1 cellular context compared by ENCODE assay signal in genomic region chr17:17766351-17767095, GRCh38.
TF ChIP-seq lines count a peak whose summit lies in the region.

No MANE protein-coding gene starts in this region.

TF ChIP-seq in GM12878, 131 proteins besides CTCF, POLR2A, EP300 and RAD21 (continued from another document):
- TF ChIP-seq RAD51 (IDR thresholded peaks at IDR 0.05) (no peak), EED (IDR thresholded peaks at IDR 0.05; ENCODE audit: low read depth) (no peak)
